17 cellular contexts compared by ENCODE assay signal in the genomic region with DNA sequence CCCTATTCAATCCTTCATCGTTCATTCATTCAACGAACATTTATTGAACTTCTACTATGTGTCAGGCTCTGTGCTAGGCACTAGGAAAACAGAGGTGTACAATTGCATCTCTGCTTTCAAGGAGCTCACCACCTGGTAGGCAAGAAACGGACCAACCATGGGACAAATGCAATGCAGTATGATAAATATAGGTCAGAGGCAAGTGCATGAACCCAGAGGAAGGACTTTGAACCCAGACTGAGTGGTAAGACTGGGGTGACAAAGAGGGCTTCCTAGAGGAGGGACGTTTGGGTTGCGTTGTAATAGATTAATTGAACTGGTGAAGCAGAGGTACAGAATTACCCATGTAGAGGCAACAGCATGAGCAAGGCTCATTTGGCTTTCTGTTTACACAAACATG. TPM values are rescaled to one million over a fixed set of nuclear protein-coding genes. Genes with fewer than 3 reads are reported as not detected.
DNase-seq lines count a peak whose midpoint lies in the region; ATAC-seq and TF ChIP-seq lines count a peak whose summit lies in the region.
"Had no signal": no experiment of that assay in that cellular context is flagged by ENCODE, and none has a peak within 500 bp of the region (broad histone marks: within the 10 kb centered on the region; RNA-seq: fewer than 3 reads in every experiment).

No MANE protein-coding gene starts in this region.

- peak overlapping the region; percentile 39 for H3K4me3 Mint-ChIP-seq in activated CD8-positive, alpha-beta memory T cell treated with anti-CD3 and anti-CD28 coated beads, Interleukin-2, amount 10 ng/mL, durations not matched to agents 7 days and 5 days
- H3K4me3 Mint-ChIP-seq in activated T-helper 2 cell treated with anti-CD3 and anti-CD28 coated beads, Interferon-gamma antibody, Interleukin-2, Interleukin-4, amounts not matched to agents 10 μg/mL and 5 μg/mL and 100 μg/mL, durations not matched to agents 14 hours and 24 hours and 36 hours (ENCODE audit: low read depth): peak overlapping the region; percentile 26
- H3K4me3 Mint-ChIP-seq in natural killer cell: peak overlapping the region; percentile 81
- H3K4me3 Mint-ChIP-seq: dendritic cell treated with granulocyte-macrophage colony-stimulating factor and Interleukin-4, amounts not matched to agents 40 ng/mL and 50 ng/mL, for 4 days had no signal

- peaks cover 74% of the 10 kb centered on the region for H3K4me1 Mint-ChIP-seq in activated CD8-positive, alpha-beta memory T cell treated with anti-CD3 and anti-CD28 coated beads, Interleukin-2, amount 10 ng/mL, durations not matched to agents 7 days and 5 days
- peaks cover 78% of the 10 kb centered on the region for H3K4me1 Mint-ChIP-seq in activated T-helper 2 cell treated with anti-CD3 and anti-CD28 coated beads, Interferon-gamma antibody, Interleukin-2, Interleukin-4, amounts not matched to agents 10 μg/mL and 5 μg/mL and 100 μg/mL, durations not matched to agents 14 hours and 24 hours and 36 hours (ENCODE audit: low read depth)
- peaks cover 53 to 84% of the 10 kb centered on the region in 2 donors for H3K4me1 Mint-ChIP-seq in natural killer cell

- TF ChIP-seq CTCF in natural killer cell (IDR thresholded peaks at IDR 0.05): no peak

- CTCF ChIA-PET in activated CD8-positive, alpha-beta memory T cell treated with anti-CD3 and anti-CD28 coated beads, Interleukin-2, amount 10 ng/mL, durations not matched to agents 7 days and 5 days (lab: Charles Lee): interaction anchor here (1.2 to 24.8 kb wide), 8 partner anchors 8 to 164 kb away, joined by 4 to 317 read pairs (median 34); a partner anchor contains a TSS

- DNase-seq in activated CD8-positive, alpha-beta memory T cell treated with anti-CD3 and anti-CD28 coated beads, Interleukin-2, amount 10 ng/mL, durations not matched to agents 7 days and 5 days: peak; percentile 57
- DNase-seq in activated CD8-positive, alpha-beta memory T cell treated with anti-CD3 and anti-CD28 coated beads, Interleukin-2, amount 50 U/mL, for 4 hours: no peak
- peak; percentile 12 for DNase-seq in LoVo (ENCODE audit: low spot score)
- DNase-seq in activated T-helper 2 cell treated with anti-CD3 and anti-CD28 coated beads, Interferon-gamma antibody, Interleukin-2, Interleukin-4, amounts not matched to agents 10 μg/mL and 5 μg/mL and 100 μg/mL, durations not matched to agents 14 hours and 24 hours and 36 hours (ENCODE audit: low spot score): no peak
- DNase-seq in natural killer cell: no peak
- no peak for DNase-seq in Right ventricle myocardium inferior (ENCODE audit: missing footprints)
- DNase-seq in NCI-H1694 treated with DMSO at 0.1 percent for 48 hours (lab: John Stamatoyannopoulos, UW): no peak
- DNase-seq: ACHN; Calu3; NCI-H1092; NCI-H774; stimulated activated CD4-positive, alpha-beta T cell treated with anti-CD3 and anti-CD28 coated beads, Interleukin-12 subunit alpha, Interleukin-12 subunit beta, amount 100 ng/mL, for 4 hours had no signal

- no peaks in the 10 kb centered on the region for H3K27me3 Mint-ChIP-seq in activated CD8-positive, alpha-beta memory T cell treated with anti-CD3 and anti-CD28 coated beads, Interleukin-2, amount 10 ng/mL, durations not matched to agents 7 days and 5 days
- no peaks in the 10 kb centered on the region for H3K27me3 Mint-ChIP-seq in activated T-helper 2 cell treated with anti-CD3 and anti-CD28 coated beads, Interferon-gamma antibody, Interleukin-2, Interleukin-4, amounts not matched to agents 10 μg/mL and 5 μg/mL and 100 μg/mL, durations not matched to agents 14 hours and 24 hours and 36 hours (ENCODE audit: low read depth)
- no peaks in the 10 kb centered on the region for H3K27me3 Mint-ChIP-seq in natural killer cell (ENCODE audit: low read depth in 2 of 2)

- ATAC-seq in activated CD8-positive, alpha-beta memory T cell treated with anti-CD3 and anti-CD28 coated beads, Interleukin-2, amount 10 ng/mL, durations not matched to agents 7 days and 5 days: peak; percentile 8
- peak in 1 of 3 donors; percentile 17 for ATAC-seq in natural killer cell
- no peak for ATAC-seq in Right ventricle myocardium inferior
- no peak for ATAC-seq in GM21576 (IDR thresholded peaks at IDR 0.05; ENCODE audit: unreplicated experiment)
- ATAC-seq: Panc1 had no signal

- peaks cover 2% of the 10 kb centered on the region for H3K9me3 Mint-ChIP-seq in activated CD8-positive, alpha-beta memory T cell treated with anti-CD3 and anti-CD28 coated beads, Interleukin-2, amount 10 ng/mL, durations not matched to agents 7 days and 5 days (ENCODE audit: low read depth)
- peaks cover 18% of the 10 kb centered on the region for H3K9me3 Mint-ChIP-seq in activated T-helper 2 cell treated with anti-CD3 and anti-CD28 coated beads, Interferon-gamma antibody, Interleukin-2, Interleukin-4, amounts not matched to agents 10 μg/mL and 5 μg/mL and 100 μg/mL, durations not matched to agents 14 hours and 24 hours and 36 hours
- H3K9me3 Mint-ChIP-seq in natural killer cell: no peaks in the 10 kb centered on the region

- H3K27ac Mint-ChIP-seq in activated CD8-positive, alpha-beta memory T cell treated with anti-CD3 and anti-CD28 coated beads, Interleukin-2, amount 10 ng/mL, durations not matched to agents 7 days and 5 days: peak overlapping the region; percentile 97
- peak overlapping the region; percentile 100 for H3K27ac Mint-ChIP-seq in activated T-helper 2 cell treated with anti-CD3 and anti-CD28 coated beads, Interferon-gamma antibody, Interleukin-2, Interleukin-4, amounts not matched to agents 10 μg/mL and 5 μg/mL and 100 μg/mL, durations not matched to agents 14 hours and 24 hours and 36 hours
- H3K27ac Mint-ChIP-seq in natural killer cell: peak overlapping the region; percentile 93 to 94
- H3K27ac Mint-ChIP-seq: dendritic cell treated with granulocyte-macrophage colony-stimulating factor and Interleukin-4, amounts not matched to agents 40 ng/mL and 50 ng/mL, for 4 days; IgD-negative memory B cell had no signal

- intact Hi-C loops in activated T-helper 2 cell treated with anti-CD3 and anti-CD28 coated beads, Interferon-gamma antibody, Interleukin-2, Interleukin-4, amounts not matched to agents 10 μg/mL and 5 μg/mL and 100 μg/mL, durations not matched to agents 14 hours and 24 hours and 36 hours (cut with micrococcal nuclease): no loop called here
- intact Hi-C loops in natural killer cell (cut with micrococcal nuclease) (no loop called here), Right ventricle myocardium inferior (cut with DNase I) (no loop called here)

- H3K36me3 Mint-ChIP-seq in activated CD8-positive, alpha-beta memory T cell treated with anti-CD3 and anti-CD28 coated beads, Interleukin-2, amount 10 ng/mL, durations not matched to agents 7 days and 5 days: peaks cover 65% of the 10 kb centered on the region
- H3K36me3 Mint-ChIP-seq in activated T-helper 2 cell treated with anti-CD3 and anti-CD28 coated beads, Interferon-gamma antibody, Interleukin-2, Interleukin-4, amounts not matched to agents 10 μg/mL and 5 μg/mL and 100 μg/mL, durations not matched to agents 14 hours and 24 hours and 36 hours (ENCODE audit: low read depth): peaks cover 86% of the 10 kb centered on the region
- peaks cover 19% of the 10 kb centered on the region for H3K36me3 Mint-ChIP-seq in natural killer cell

RNA-seq across cellular contexts. Expression of a gene that starts 16.4 kb away (rescaled TPM):
- total RNA-seq in activated CD8-positive, alpha-beta memory T cell treated with anti-CD3 and anti-CD28 coated beads, Interleukin-2, amount 10 ng/mL, durations not matched to agents 7 days and 5 days: 100 to 1,000 TPM; 278 to 444 TPM
- total RNA-seq in activated T-helper 2 cell treated with anti-CD3 and anti-CD28 coated beads, Interferon-gamma antibody, Interleukin-2, Interleukin-4, amounts not matched to agents 10 μg/mL and 5 μg/mL and 100 μg/mL, durations not matched to agents 14 hours and 24 hours and 36 hours: 284 and 304 TPM in 2 replicates
- total RNA-seq in natural killer cell (10 to 100 TPM; 30.4 to 93.4 (median 60.8) TPM), Right ventricle myocardium inferior (0.38 TPM)
- total RNA-seq: Calu3, lung microvascular endothelial cell had no signal

Comparison
In these comparisons a context has a peak if more than half of its experiments do, and no peak if none do; other contexts are left out.
1. DNase-seq: peak in activated CD8-positive, alpha-beta memory T cell treated with anti-CD3 and anti-CD28 coated beads, Interleukin-2, amount 10 ng/mL, durations not matched to agents 7 days and 5 days (single experiment) and LoVo (single experiment); none in activated CD8-positive, alpha-beta memory T cell treated with anti-CD3 and anti-CD28 coated beads, Interleukin-2, amount 50 U/mL, for 4 hours (single experiment), activated T-helper 2 cell treated with anti-CD3 and anti-CD28 coated beads, Interferon-gamma antibody, Interleukin-2, Interleukin-4, amounts not matched to agents 10 μg/mL and 5 μg/mL and 100 μg/mL, durations not matched to agents 14 hours and 24 hours and 36 hours (single experiment), natural killer cell (single experiment), Right ventricle myocardium inferior (single experiment) and NCI-H1694 treated with DMSO at 0.1 percent for 48 hours (single experiment).
2. H3K4me3 Mint-ChIP-seq: peak in every context shown above with its lines; median percentile 81 in natural killer cell; 39 in activated CD8-positive, alpha-beta memory T cell treated with anti-CD3 and anti-CD28 coated beads, Interleukin-2, amount 10 ng/mL, durations not matched to agents 7 days and 5 days; 26 in activated T-helper 2 cell treated with anti-CD3 and anti-CD28 coated beads, Interferon-gamma antibody, Interleukin-2, Interleukin-4, amounts not matched to agents 10 μg/mL and 5 μg/mL and 100 μg/mL, durations not matched to agents 14 hours and 24 hours and 36 hours.
3. RNA of a gene that starts 16.4 kb away (total RNA-seq): 278 to 444 TPM in activated CD8-positive, alpha-beta memory T cell treated with anti-CD3 and anti-CD28 coated beads, Interleukin-2, amount 10 ng/mL, durations not matched to agents 7 days and 5 days, 284 to 304 TPM in activated T-helper 2 cell treated with anti-CD3 and anti-CD28 coated beads, Interferon-gamma antibody, Interleukin-2, Interleukin-4, amounts not matched to agents 10 μg/mL and 5 μg/mL and 100 μg/mL, durations not matched to agents 14 hours and 24 hours and 36 hours and 30.4 to 93.4 TPM in natural killer cell; 0.38 TPM in Right ventricle myocardium inferior (single experiment); every median in the first group is over 10 times any median in the second.
4. Peak in every context shown above with its lines, with median percentiles within 50 percentile points of each other: H3K27ac Mint-ChIP-seq.